ENCODE assay signal across 1 cellular context in the genomic region with DNA sequence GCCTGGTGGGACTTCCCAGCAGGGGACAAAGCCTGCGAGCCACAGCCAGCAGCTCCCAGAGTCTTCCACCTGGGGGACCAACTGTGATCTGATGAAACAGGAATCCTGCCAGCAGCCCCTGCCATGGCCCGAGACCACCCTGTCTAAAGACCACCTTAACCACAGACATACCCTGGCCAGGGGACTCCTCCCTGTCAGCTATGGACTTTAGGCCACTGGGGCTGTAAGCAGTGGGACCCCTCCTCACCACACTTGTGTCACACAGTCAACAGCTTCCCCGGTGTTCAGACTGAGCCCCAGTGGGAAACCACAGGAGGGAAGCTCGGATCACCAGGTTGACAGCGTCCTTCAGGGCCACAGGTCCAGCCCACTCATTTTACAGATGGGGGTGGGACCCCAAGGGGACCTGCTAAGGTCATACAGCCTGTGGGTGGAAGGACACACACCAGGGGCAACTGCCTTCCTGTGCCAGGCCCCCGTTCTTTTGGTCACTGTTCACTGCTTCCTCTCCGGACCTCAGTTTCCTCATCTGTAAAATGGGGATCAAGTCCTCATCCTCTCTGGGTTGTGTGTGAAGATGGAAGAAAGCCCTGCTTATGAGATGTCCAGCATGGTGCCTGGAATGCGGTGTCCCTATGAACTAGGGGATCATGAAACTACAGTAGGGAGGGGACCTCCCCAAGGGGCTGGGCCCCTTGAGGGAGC.
A peak's percentile ranks its signal among the peaks of the same experiment; 100 is the strongest.
TF ChIP-seq lines count a peak whose summit lies in the region.

No MANE protein-coding gene starts in this region.

TF ChIP-seq in K562, 482 proteins besides CTCF, POLR2A, EP300 and RAD21 (continued from another document and continues in another):
- peak; percentile 63 to 98; a peak in 3 of 4 replicates for TF ChIP-seq RCOR1 (IDR thresholded peaks at IDR 0.05; ENCODE audit: borderline replicate concordance in 1 of 2, low read depth in 2 of 2, low read length in 2 of 2)
- TF ChIP-seq, protein P1, sequence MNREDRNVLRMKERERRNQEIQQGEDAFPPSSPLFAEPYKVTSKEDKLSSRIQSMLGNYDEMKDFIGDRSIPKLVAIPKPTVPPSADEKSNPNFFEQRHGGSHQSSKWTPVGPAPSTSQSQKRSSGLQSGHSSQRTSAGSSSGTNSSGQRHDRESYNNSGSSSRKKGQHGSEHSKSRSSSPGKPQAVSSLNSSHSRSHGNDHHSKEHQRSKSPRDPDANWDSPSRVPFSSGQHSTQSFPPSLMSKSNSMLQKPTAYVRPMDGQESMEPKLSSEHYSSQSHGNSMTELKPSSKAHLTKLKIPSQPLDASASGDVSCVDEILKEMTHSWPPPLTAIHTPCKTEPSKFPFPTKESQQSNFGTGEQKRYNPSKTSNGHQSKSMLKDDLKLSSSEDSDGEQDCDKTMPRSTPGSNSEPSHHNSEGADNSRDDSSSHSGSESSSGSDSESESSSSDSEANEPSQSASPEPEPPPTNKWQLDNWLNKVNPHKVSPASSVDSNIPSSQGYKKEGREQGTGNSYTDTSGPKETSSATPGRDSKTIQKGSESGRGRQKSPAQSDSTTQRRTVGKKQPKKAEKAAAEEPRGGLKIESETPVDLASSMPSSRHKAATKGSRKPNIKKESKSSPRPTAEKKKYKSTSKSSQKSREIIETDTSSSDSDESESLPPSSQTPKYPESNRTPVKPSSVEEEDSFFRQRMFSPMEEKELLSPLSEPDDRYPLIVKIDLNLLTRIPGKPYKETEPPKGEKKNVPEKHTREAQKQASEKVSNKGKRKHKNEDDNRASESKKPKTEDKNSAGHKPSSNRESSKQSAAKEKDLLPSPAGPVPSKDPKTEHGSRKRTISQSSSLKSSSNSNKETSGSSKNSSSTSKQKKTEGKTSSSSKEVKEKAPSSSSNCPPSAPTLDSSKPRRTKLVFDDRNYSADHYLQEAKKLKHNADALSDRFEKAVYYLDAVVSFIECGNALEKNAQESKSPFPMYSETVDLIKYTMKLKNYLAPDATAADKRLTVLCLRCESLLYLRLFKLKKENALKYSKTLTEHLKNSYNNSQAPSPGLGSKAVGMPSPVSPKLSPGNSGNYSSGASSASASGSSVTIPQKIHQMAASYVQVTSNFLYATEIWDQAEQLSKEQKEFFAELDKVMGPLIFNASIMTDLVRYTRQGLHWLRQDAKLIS (CRISPR knock-in tag; IDR thresholded peaks at IDR 0.05): no peak
- TF ChIP-seq KLF13 (tag; IDR thresholded peaks at IDR 0.05; ENCODE audit: borderline replicate concordance, low read depth): 0 out of 2 replicates have a peak, but pooled peaks have one; percentile 18
- no peak for TF ChIP-seq BHLHE40 (IDR thresholded peaks at IDR 0.05; ENCODE audit: low read length)
- peak; percentile 70 for TF ChIP-seq NCOA4 (IDR thresholded peaks at IDR 0.05; ENCODE audit: partially characterized antibody)
- TF ChIP-seq, protein P2, sequence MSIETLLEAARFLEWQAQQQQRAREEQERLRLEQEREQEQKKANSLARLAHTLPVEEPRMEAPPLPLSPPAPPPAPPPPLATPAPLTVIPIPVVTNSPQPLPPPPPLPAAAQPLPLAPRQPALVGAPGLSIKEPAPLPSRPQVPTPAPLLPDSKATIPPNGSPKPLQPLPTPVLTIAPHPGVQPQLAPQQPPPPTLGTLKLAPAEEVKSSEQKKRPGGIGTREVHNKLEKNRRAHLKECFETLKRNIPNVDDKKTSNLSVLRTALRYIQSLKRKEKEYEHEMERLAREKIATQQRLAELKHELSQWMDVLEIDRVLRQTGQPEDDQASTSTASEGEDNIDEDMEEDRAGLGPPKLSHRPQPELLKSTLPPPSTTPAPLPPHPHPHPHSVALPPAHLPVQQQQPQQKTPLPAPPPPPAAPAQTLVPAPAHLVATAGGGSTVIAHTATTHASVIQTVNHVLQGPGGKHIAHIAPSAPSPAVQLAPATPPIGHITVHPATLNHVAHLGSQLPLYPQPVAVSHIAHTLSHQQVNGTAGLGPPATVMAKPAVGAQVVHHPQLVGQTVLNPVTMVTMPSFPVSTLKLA (conservative IDR thresholded peaks at IDR 0.05): no peak
- peak; percentile 66 for TF ChIP-seq EGR1 (conservative IDR thresholded peaks at IDR 0.05)
- TF ChIP-seq TCF15 (CRISPR knock-in tag; IDR thresholded peaks at IDR 0.05): no peak
- no peak for TF ChIP-seq KLF16 (IDR thresholded peaks at IDR 0.05)
- no peak for TF ChIP-seq HDAC3 (IDR thresholded peaks at IDR 0.05; ENCODE audit: borderline replicate concordance, partially characterized antibody)
- peak; percentile 62 for TF ChIP-seq DACH1 (IDR thresholded peaks at IDR 0.05; ENCODE audit: partially characterized antibody)
- TF ChIP-seq, protein P3, sequence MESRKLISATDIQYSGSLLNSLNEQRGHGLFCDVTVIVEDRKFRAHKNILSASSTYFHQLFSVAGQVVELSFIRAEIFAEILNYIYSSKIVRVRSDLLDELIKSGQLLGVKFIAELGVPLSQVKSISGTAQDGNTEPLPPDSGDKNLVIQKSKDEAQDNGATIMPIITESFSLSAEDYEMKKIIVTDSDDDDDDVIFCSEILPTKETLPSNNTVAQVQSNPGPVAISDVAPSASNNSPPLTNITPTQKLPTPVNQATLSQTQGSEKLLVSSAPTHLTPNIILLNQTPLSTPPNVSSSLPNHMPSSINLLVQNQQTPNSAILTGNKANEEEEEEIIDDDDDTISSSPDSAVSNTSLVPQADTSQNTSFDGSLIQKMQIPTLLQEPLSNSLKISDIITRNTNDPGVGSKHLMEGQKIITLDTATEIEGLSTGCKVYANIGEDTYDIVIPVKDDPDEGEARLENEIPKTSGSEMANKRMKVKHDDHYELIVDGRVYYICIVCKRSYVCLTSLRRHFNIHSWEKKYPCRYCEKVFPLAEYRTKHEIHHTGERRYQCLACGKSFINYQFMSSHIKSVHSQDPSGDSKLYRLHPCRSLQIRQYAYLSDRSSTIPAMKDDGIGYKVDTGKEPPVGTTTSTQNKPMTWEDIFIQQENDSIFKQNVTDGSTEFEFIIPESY (CRISPR knock-in tag; IDR thresholded peaks at IDR 0.05): no peak
- peak; percentile 22 for TF ChIP-seq ZFP36 (IDR thresholded peaks at IDR 0.05; ENCODE audit: low read depth, low read length, partially characterized antibody)
- TF ChIP-seq CHD1 (IDR thresholded peaks at IDR 0.05; ENCODE audit: low read length): no peak
- TF ChIP-seq MBD1 (CRISPR knock-in tag; IDR thresholded peaks at IDR 0.05): no peak
- TF ChIP-seq KDM1A (IDR thresholded peaks at IDR 0.05): peak; percentile 97 to 99
- no peak for TF ChIP-seq BACH1 (tag; IDR thresholded peaks at IDR 0.05)
- no peak for TF ChIP-seq U2AF1 (optimal IDR thresholded peaks at IDR 0.05; ENCODE audit: low read depth, low read length)
- no peak for TF ChIP-seq ILK (tag; IDR thresholded peaks at IDR 0.05; ENCODE audit: borderline replicate concordance, low read depth)
- TF ChIP-seq TFAM (CRISPR knock-in tag; conservative IDR thresholded peaks at IDR 0.05): no peak
- no peak for TF ChIP-seq ZBTB17 (CRISPR knock-in tag; IDR thresholded peaks at IDR 0.05)
- no peak for TF ChIP-seq MAFG (tag; conservative IDR thresholded peaks at IDR 0.05)
- TF ChIP-seq NR1H2 (CRISPR knock-in tag; IDR thresholded peaks at IDR 0.05): 0 out of 2 replicates have a peak, but pooled peaks have one; percentile 27
- no peak for TF ChIP-seq ZNF717 (CRISPR knock-in tag; IDR thresholded peaks at IDR 0.05)
- no peak for TF ChIP-seq BCL6 (CRISPR knock-in tag; IDR thresholded peaks at IDR 0.05)
- TF ChIP-seq, protein P4, sequence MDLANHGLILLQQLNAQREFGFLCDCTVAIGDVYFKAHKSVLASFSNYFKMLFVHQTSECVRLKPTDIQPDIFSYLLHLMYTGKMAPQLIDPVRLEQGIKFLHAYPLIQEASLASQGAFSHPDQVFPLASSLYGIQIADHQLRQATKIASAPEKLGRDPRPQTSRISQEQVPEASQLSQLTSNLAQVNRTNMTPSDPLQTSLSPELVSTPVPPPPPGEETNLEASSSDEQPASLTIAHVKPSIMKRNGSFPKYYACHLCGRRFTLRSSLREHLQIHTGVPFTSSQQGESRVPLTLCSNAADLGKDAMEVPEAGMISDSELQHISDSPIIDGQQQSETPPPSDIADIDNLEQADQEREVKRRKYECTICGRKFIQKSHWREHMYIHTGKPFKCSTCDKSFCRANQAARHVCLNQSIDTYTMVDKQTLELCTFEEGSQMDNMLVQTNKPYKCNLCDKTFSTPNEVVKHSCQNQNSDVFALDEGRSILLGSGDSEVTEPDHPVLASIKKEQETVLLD (IDR thresholded peaks at IDR 0.05): no peak
- TF ChIP-seq, protein P5, sequence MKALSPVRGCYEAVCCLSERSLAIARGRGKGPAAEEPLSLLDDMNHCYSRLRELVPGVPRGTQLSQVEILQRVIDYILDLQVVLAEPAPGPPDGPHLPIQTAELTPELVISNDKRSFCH (CRISPR knock-in tag; IDR thresholded peaks at IDR 0.05): no peak
- TF ChIP-seq, protein P5 (tag; IDR thresholded peaks at IDR 0.05): 0 out of 2 replicates have a peak, but pooled peaks have one; percentile 19
- TF ChIP-seq GTF2E2 (tag; IDR thresholded peaks at IDR 0.05): no peak
- TF ChIP-seq, protein P6, sequence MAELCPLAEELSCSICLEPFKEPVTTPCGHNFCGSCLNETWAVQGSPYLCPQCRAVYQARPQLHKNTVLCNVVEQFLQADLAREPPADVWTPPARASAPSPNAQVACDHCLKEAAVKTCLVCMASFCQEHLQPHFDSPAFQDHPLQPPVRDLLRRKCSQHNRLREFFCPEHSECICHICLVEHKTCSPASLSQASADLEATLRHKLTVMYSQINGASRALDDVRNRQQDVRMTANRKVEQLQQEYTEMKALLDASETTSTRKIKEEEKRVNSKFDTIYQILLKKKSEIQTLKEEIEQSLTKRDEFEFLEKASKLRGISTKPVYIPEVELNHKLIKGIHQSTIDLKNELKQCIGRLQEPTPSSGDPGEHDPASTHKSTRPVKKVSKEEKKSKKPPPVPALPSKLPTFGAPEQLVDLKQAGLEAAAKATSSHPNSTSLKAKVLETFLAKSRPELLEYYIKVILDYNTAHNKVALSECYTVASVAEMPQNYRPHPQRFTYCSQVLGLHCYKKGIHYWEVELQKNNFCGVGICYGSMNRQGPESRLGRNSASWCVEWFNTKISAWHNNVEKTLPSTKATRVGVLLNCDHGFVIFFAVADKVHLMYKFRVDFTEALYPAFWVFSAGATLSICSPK (IDR thresholded peaks at IDR 0.05; ENCODE audit: borderline replicate concordance): no peak
- TF ChIP-seq ZNF24 (IDR thresholded peaks at IDR 0.05): peak; percentile 78; the same call in 1 of the 2 replicates
- peak; percentile 99 for TF ChIP-seq CBX1 (IDR thresholded peaks at IDR 0.05; ENCODE audit: low read depth)
- no peak for TF ChIP-seq ZFP1 (CRISPR knock-in tag; IDR thresholded peaks at IDR 0.05)
- TF ChIP-seq PHF20 (IDR thresholded peaks at IDR 0.05; ENCODE audit: partially characterized antibody): peak; percentile 86
- peak; percentile 75; the same call in 1 of the 2 replicates for TF ChIP-seq MTA1 (IDR thresholded peaks at IDR 0.05; ENCODE audit: borderline replicate concordance)
- TF ChIP-seq CBX3 (IDR thresholded peaks at IDR 0.05; ENCODE audit: borderline replicate concordance in 1 of 2, low read length in 2 of 2): peak in 1 of 2 experiments; percentile 87; a peak in 2 of 3 replicates
- peak; percentile 100 for TF ChIP-seq SMARCA5 (IDR thresholded peaks at IDR 0.05)
- TF ChIP-seq ZNF586 (CRISPR knock-in tag; conservative IDR thresholded peaks at IDR 0.05): no peak
- TF ChIP-seq, protein P7, sequence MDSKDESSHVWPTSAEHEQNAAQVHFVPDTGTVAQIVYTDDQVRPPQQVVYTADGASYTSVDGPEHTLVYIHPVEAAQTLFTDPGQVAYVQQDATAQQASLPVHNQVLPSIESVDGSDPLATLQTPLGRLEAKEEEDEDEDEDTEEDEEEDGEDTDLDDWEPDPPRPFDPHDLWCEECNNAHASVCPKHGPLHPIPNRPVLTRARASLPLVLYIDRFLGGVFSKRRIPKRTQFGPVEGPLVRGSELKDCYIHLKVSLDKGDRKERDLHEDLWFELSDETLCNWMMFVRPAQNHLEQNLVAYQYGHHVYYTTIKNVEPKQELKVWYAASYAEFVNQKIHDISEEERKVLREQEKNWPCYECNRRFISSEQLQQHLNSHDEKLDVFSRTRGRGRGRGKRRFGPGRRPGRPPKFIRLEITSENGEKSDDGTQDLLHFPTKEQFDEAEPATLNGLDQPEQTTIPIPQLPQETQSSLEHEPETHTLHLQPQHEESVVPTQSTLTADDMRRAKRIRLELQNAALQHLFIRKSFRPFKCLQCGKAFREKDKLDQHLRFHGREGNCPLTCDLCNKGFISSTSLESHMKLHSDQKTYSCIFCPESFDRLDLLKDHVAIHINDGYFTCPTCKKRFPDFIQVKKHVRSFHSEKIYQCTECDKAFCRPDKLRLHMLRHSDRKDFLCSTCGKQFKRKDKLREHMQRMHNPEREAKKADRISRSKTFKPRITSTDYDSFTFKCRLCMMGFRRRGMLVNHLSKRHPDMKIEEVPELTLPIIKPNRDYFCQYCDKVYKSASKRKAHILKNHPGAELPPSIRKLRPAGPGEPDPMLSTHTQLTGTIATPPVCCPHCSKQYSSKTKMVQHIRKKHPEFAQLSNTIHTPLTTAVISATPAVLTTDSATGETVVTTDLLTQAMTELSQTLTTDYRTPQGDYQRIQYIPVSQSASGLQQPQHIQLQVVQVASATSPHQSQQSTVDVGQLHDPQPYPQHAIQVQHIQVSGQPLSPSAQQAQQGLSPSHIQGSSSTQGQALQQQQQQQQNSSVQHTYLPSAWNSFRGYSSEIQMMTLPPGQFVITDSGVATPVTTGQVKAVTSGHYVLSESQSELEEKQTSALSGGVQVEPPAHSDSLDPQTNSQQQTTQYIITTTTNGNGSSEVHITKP (IDR thresholded peaks at IDR 0.05; ENCODE audit: partially characterized antibody): peak; percentile 1
- TF ChIP-seq, protein P8, sequence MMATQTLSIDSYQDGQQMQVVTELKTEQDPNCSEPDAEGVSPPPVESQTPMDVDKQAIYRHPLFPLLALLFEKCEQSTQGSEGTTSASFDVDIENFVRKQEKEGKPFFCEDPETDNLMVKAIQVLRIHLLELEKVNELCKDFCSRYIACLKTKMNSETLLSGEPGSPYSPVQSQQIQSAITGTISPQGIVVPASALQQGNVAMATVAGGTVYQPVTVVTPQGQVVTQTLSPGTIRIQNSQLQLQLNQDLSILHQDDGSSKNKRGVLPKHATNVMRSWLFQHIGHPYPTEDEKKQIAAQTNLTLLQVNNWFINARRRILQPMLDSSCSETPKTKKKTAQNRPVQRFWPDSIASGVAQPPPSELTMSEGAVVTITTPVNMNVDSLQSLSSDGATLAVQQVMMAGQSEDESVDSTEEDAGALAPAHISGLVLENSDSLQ (IDR thresholded peaks at IDR 0.05): 0 out of 2 replicates have a peak, but pooled peaks have one; percentile 18
- TF ChIP-seq SMC3 (conservative IDR thresholded peaks at IDR 0.05; ENCODE audit: insufficient read depth, low read depth, low read length): no peak
